Comparison of ENCODE assay signal across 19 cellular contexts in genomic region chr17:9444687-9445086, GRCh38.
DNase-seq lines count a peak whose midpoint lies in the region; ATAC-seq, FAIRE-seq and TF ChIP-seq lines count a peak whose summit lies in the region.
"Had no signal": no experiment of that assay in that cellular context is flagged by ENCODE, and none has a peak within 500 bp of the region (broad histone marks: within the 10 kb centered on the region; RNA-seq: fewer than 3 reads in every experiment).

No MANE protein-coding gene starts in this region.

- no peak overlapping the region for H2AFZ ChIP-seq in IMR-90 (replicated peaks; ENCODE audit: low read length, poor library complexity)
- H2AFZ ChIP-seq: GM23338 had no signal

- POLR2A ChIA-PET in A549 (lab: Yijun Ruan, JAX) (interaction anchor here (0.6 kb wide), 1 partner anchor 112 kb away, joined by 7 read pairs; no protein-coding TSS in a partner anchor), IMR-90 (lab: Charles Lee; ENCODE audit: unreplicated experiment) (no interaction called here), RWPE1 (lab: Yijun Ruan, JAX; ENCODE audit: low non-redundant PET) (no interaction called here)

- DNase-seq in A549 (ENCODE audit: low read depth in 1 of 2, low spot score in 1 of 2) (no peak), IMR-90 (peak; percentile 11), medulla oblongata (ENCODE audit: extremely low spot score) (peak; percentile 45), RWPE1 (ENCODE audit: low spot score) (no peak), NCI-H1092 treated with DMSO at 0.1 percent for 48 hours (lab: John Stamatoyannopoulos, UW) (no peak), NCI-H1048 (lab: John Stamatoyannopoulos, UW) (no peak), foreskin fibroblast (no peak)
- DNase-seq: CD4-positive, alpha-beta memory T cell; HCEC 1CT; NCI-H1436; NCI-H1930; NCI-H69 had no signal

- no peak overlapping the region for H2BK15ac ChIP-seq in IMR-90 (ENCODE audit: low read depth, low read length)

- WGBS in A549 (ENCODE audit: missing lambda C conversion rate) = 66% methylated on average over 5 of the region's 5 CpGs
- WGBS in IMR-90 (ENCODE audit: extremely low coverage in 2 of 2, insufficient read length in 1 of 2), 2 experiments = 10% methylated on average over 2 of the region's 5 CpGs; no CpG with 5 or more reads in 1 of the 2 experiments
- 63 to 71% methylated on average over 5 of the region's 5 CpGs for WGBS in ectodermal cell, 2 experiments

- H3K4me3 ChIP-seq in A549 = no peak overlapping the region
- no peak overlapping the region for H3K4me3 ChIP-seq in IMR-90 (ENCODE audit: insufficient read depth, low read depth, low read length)
- H3K4me3 ChIP-seq in ectodermal cell (ENCODE audit: insufficient read depth, low read depth, low read length) = no peak overlapping the region
- no peak overlapping the region for H3K4me3 ChIP-seq in foreskin fibroblast (ENCODE audit: low read depth in 1 of 2, low read length in 2 of 2)
- H3K4me3 ChIP-seq: BLaER1, GM23338 had no signal

- dilution Hi-C loops in IMR-90 (cut with HindIII; ENCODE audit: low sequenced_read_pairs, unreplicated experiment) = no loop called here

- BruUV-seq in IMR-90 (replicated peaks; lab: Mats Ljungman, UMichigan) = no TSS peak

- no peak overlapping the region for H3K27ac ChIP-seq in A549
- no peak overlapping the region for H3K27ac ChIP-seq in IMR-90 (ENCODE audit: insufficient read depth, low read length)
- peak overlapping the region; percentile 44 for H3K27ac ChIP-seq in ectodermal cell (ENCODE audit: insufficient read depth, low read depth, low read length, poor library complexity, severe bottlenecking)
- H3K27ac ChIP-seq in RWPE1 = no peak overlapping the region
- H3K27ac ChIP-seq: BLaER1 had no signal

- H4K8ac ChIP-seq in IMR-90 (ENCODE audit: low read depth in 2 of 2, low read length in 2 of 2) = no peak overlapping the region

- no peak overlapping the region for H2BK5ac ChIP-seq in IMR-90 (ENCODE audit: low read depth, low read length, poor library complexity, severe bottlenecking)

- no peaks in the 10 kb centered on the region for H3K4me1 ChIP-seq in A549
- peaks cover 3% of the 10 kb centered on the region; the same call in 1 of the 2 replicates for H3K4me1 ChIP-seq in IMR-90 (ENCODE audit: control insufficient read depth, insufficient read depth, low read length)
- peaks cover 5% of the 10 kb centered on the region for H3K4me1 ChIP-seq in ectodermal cell (ENCODE audit: control insufficient read depth, insufficient read depth, low read length)
- H3K4me1 ChIP-seq: BLaER1 had no signal

- H3K56ac ChIP-seq in IMR-90 (ENCODE audit: extremely low read depth, insufficient read depth, low read length) = no peak overlapping the region

- no peak overlapping the region for H3K9ac ChIP-seq in IMR-90 (ENCODE audit: low read depth, low read length)
- H3K9ac ChIP-seq: BLaER1 had no signal

- no peaks in the 10 kb centered on the region for H3K9me3 ChIP-seq in A549
- no peaks in the 10 kb centered on the region for H3K9me3 ChIP-seq in IMR-90 (ENCODE audit: control insufficient read depth, insufficient read depth, low read length)
- no peaks in the 10 kb centered on the region for H3K9me3 ChIP-seq in ectodermal cell (ENCODE audit: control insufficient read depth, low read length)

- intact Hi-C loops in IMR-90 (cut with micrococcal nuclease) = no loop called here

- H3K4me2 ChIP-seq in A549 (no peak overlapping the region), IMR-90 (ENCODE audit: low read depth, low read length) (no peak overlapping the region)
- H3K4me2 ChIP-seq: BLaER1, GM23338 had no signal

- no peak overlapping the region for H4K91ac ChIP-seq in IMR-90 (ENCODE audit: insufficient read depth, low read depth, low read length)

- H4K5ac ChIP-seq in IMR-90 (ENCODE audit: low read depth, low read length) = no peak overlapping the region

- TF ChIP-seq CTCF in A549 (IDR thresholded peaks at IDR 0.05) = no peak
- TF ChIP-seq CTCF in IMR-90 (conservative IDR thresholded peaks at IDR 0.05; ENCODE audit: low read depth, low read length) = no peak
- TF ChIP-seq CTCF in RWPE1 (conservative IDR thresholded peaks at IDR 0.05; ENCODE audit: low read depth) = no peak
- TF ChIP-seq CTCF in foreskin fibroblast (IDR thresholded peaks at IDR 0.05; ENCODE audit: low read depth, low read length) = no peak

- H2BK20ac ChIP-seq in IMR-90 (ENCODE audit: low read depth, low read length) = no peak overlapping the region

- H3K23ac ChIP-seq in IMR-90 (ENCODE audit: low read depth, low read length) = no peak overlapping the region

- TF ChIP-seq POLR2A in A549 (IDR thresholded peaks at IDR 0.05; ENCODE audit: low read length) = no peak
- TF ChIP-seq POLR2A in IMR-90 (IDR thresholded peaks at IDR 0.05; ENCODE audit: low read depth, low read length) = no peak

- CTCF ChIA-PET in A549 (lab: Yijun Ruan, JAX) = interaction anchor here (1.0 kb wide), 1 partner anchor 13 kb away, joined by 3 read pairs; no protein-coding TSS in a partner anchor
- CTCF ChIA-PET in IMR-90 (lab: Yijun Ruan, JAX) = no interaction called here
- CTCF ChIA-PET in RWPE1 (lab: Yijun Ruan, JAX) = no interaction called here

- no peaks in the 10 kb centered on the region for H3K9me1 ChIP-seq in IMR-90 (ENCODE audit: insufficient read depth, low read length)

- H3K27me3 ChIP-seq in IMR-90 (ENCODE audit: control insufficient read depth, insufficient read depth, low read length) (no peaks in the 10 kb centered on the region), ectodermal cell (ENCODE audit: control insufficient read depth, insufficient read depth, low read length, poor library complexity, severe bottlenecking) (no peaks in the 10 kb centered on the region)
- H3K27me3 ChIP-seq: BLaER1 had no signal

- TF ChIP-seq RAD21 in A549 (conservative IDR thresholded peaks at IDR 0.05 in 1 of 2, IDR thresholded peaks at IDR 0.05 in 1 of 2) = no peak
- TF ChIP-seq RAD21 in IMR-90 (IDR thresholded peaks at IDR 0.05; ENCODE audit: low read length) = no peak

- H3K36me3 ChIP-seq in IMR-90 (ENCODE audit: control insufficient read depth, insufficient read depth, low read length) (no peaks in the 10 kb centered on the region), ectodermal cell (ENCODE audit: control insufficient read depth, insufficient read depth, low read length) (no peaks in the 10 kb centered on the region)
- H3K36me3 ChIP-seq: BLaER1 had no signal

- FAIRE-seq in A549 (lab: Jason Lieb, UNC) = peak; percentile 56
- FAIRE-seq: A204.1, GM12892, GM18507 had no signal

- H2AK5ac ChIP-seq in IMR-90 (ENCODE audit: low read depth, low read length) = no peak overlapping the region

- H3K4ac ChIP-seq in IMR-90 (ENCODE audit: low read depth, low read length) = no peak overlapping the region

- H3K14ac ChIP-seq in IMR-90 (replicated peaks; ENCODE audit: low read depth, low read length) = no peak overlapping the region

- no peak overlapping the region for H2AK9ac ChIP-seq in IMR-90 (replicated peaks; ENCODE audit: low read depth, low read length, poor library complexity)

- in situ Hi-C loops in IMR-90 (cut with MboI; ENCODE audit: low sequenced_read_pairs) = no loop called here

- H2BK120ac ChIP-seq in IMR-90 (ENCODE audit: low read depth, low read length) = no peak overlapping the region

- ATAC-seq in A549 = no peak
- no peak; the same call in 1 of the 2 replicates for ATAC-seq in IMR-90 (ENCODE audit: low read depth)
- ATAC-seq: GM23338, Panc1 had no signal

- no peak overlapping the region for H3K18ac ChIP-seq in IMR-90 (ENCODE audit: low read depth, low read length)

- no peaks in the 10 kb centered on the region for H3K79me1 ChIP-seq in IMR-90 (ENCODE audit: low read depth in 1 of 2, low read length in 2 of 2)

- H4K20me1 ChIP-seq in IMR-90 (ENCODE audit: insufficient read depth, low read length) = no peaks in the 10 kb centered on the region
- H4K20me1 ChIP-seq: BLaER1 had no signal

- no peak for TF ChIP-seq EP300 in A549 (IDR thresholded peaks at IDR 0.05)

TF ChIP-seq in A549, 52 proteins besides CTCF, POLR2A, EP300 and RAD21 (continues in another document):
- TF ChIP-seq JUN (IDR thresholded peaks at IDR 0.05) = no peak
- no peak for TF ChIP-seq BCL3 (IDR thresholded peaks at IDR 0.05)
- TF ChIP-seq BHLHE40 (IDR thresholded peaks at IDR 0.05; ENCODE audit: low read depth, low read length) = no peak
- no peak for TF ChIP-seq EHMT2 (IDR thresholded peaks at IDR 0.05; ENCODE audit: low read depth)
- no peak for TF ChIP-seq NPAS2 (CRISPR knock-in tag; IDR thresholded peaks at IDR 0.05; ENCODE audit: borderline replicate concordance)
- TF ChIP-seq RNF2 (IDR thresholded peaks at IDR 0.05; ENCODE audit: borderline replicate concordance, low read depth) = no peak
- TF ChIP-seq JUNB (IDR thresholded peaks at IDR 0.05) = no peak
- no peak for TF ChIP-seq SMC3 (IDR thresholded peaks at IDR 0.05)

TF ChIP-seq in IMR-90, 13 proteins besides CTCF, POLR2A, EP300 and RAD21:
- TF ChIP-seq CHD1 (IDR thresholded peaks at IDR 0.05; ENCODE audit: low read depth, low read length) = no peak
- TF ChIP-seq USF2 (IDR thresholded peaks at IDR 0.05; ENCODE audit: low read depth, low read length) = no peak
- TF ChIP-seq NFE2L2 (IDR thresholded peaks at IDR 0.05; ENCODE audit: low read depth, low read length) = no peak

Comparison
In these comparisons a context has a peak if more than half of its experiments do, and no peak if none do; other contexts are left out.
1. DNase-seq: peak in IMR-90 (single experiment) and medulla oblongata (single experiment); none in A549 (0 of 2), RWPE1 (single experiment), NCI-H1092 treated with DMSO at 0.1 percent for 48 hours (single experiment), NCI-H1048 (single experiment) and foreskin fibroblast (0 of 2).